Comparison of ENCODE assay signal across 7 cellular contexts in genomic region chr6:169685860-169686259, GRCh38.
"Had no signal": no experiment of that assay in that cellular context is flagged by ENCODE, and none has a peak within 500 bp of the region (broad histone marks: within the 10 kb centered on the region; RNA-seq: fewer than 3 reads in every experiment).

No MANE protein-coding gene starts in this region.

- H3K27ac Mint-ChIP-seq: IgD-negative memory B cell had no signal

- H3K27ac ChIP-seq: HL-60, KMS-11 had no signal

- H3K4me3 Mint-ChIP-seq: IgD-negative memory B cell had no signal

- FAIRE-seq: HTR-8/SVneo had no signal

- DNase-seq: IMR-90, KBM-7, KG1 had no signal

- H3K9ac ChIP-seq: KMS-11 had no signal

- H3K27me3 Mint-ChIP-seq: IgD-negative memory B cell had no signal

- H3K4me2 ChIP-seq: KMS-11 had no signal
